ENCODE assay signal across 2 cellular contexts in genomic region chr1:44609412-44609767, GRCh38.
TF ChIP-seq lines count a peak whose summit lies in the region.

No MANE protein-coding gene starts in this region.

TF ChIP-seq in A549, 52 proteins besides CTCF, POLR2A, EP300 and RAD21 (continued from another document):
- TF ChIP-seq, protein P1, sequence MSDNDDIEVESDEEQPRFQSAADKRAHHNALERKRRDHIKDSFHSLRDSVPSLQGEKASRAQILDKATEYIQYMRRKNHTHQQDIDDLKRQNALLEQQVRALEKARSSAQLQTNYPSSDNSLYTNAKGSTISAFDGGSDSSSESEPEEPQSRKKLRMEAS (IDR thresholded peaks at IDR 0.05) = no peak
- no peak for TF ChIP-seq CBX2 (IDR thresholded peaks at IDR 0.05; ENCODE audit: borderline replicate concordance, low read depth)
TF ChIP-seq in A549: peak in this region for 0.

TF ChIP-seq in GM23338, 12 proteins besides CTCF, POLR2A, EP300 and RAD21 (continued from another document):
- TF ChIP-seq, protein P2, sequence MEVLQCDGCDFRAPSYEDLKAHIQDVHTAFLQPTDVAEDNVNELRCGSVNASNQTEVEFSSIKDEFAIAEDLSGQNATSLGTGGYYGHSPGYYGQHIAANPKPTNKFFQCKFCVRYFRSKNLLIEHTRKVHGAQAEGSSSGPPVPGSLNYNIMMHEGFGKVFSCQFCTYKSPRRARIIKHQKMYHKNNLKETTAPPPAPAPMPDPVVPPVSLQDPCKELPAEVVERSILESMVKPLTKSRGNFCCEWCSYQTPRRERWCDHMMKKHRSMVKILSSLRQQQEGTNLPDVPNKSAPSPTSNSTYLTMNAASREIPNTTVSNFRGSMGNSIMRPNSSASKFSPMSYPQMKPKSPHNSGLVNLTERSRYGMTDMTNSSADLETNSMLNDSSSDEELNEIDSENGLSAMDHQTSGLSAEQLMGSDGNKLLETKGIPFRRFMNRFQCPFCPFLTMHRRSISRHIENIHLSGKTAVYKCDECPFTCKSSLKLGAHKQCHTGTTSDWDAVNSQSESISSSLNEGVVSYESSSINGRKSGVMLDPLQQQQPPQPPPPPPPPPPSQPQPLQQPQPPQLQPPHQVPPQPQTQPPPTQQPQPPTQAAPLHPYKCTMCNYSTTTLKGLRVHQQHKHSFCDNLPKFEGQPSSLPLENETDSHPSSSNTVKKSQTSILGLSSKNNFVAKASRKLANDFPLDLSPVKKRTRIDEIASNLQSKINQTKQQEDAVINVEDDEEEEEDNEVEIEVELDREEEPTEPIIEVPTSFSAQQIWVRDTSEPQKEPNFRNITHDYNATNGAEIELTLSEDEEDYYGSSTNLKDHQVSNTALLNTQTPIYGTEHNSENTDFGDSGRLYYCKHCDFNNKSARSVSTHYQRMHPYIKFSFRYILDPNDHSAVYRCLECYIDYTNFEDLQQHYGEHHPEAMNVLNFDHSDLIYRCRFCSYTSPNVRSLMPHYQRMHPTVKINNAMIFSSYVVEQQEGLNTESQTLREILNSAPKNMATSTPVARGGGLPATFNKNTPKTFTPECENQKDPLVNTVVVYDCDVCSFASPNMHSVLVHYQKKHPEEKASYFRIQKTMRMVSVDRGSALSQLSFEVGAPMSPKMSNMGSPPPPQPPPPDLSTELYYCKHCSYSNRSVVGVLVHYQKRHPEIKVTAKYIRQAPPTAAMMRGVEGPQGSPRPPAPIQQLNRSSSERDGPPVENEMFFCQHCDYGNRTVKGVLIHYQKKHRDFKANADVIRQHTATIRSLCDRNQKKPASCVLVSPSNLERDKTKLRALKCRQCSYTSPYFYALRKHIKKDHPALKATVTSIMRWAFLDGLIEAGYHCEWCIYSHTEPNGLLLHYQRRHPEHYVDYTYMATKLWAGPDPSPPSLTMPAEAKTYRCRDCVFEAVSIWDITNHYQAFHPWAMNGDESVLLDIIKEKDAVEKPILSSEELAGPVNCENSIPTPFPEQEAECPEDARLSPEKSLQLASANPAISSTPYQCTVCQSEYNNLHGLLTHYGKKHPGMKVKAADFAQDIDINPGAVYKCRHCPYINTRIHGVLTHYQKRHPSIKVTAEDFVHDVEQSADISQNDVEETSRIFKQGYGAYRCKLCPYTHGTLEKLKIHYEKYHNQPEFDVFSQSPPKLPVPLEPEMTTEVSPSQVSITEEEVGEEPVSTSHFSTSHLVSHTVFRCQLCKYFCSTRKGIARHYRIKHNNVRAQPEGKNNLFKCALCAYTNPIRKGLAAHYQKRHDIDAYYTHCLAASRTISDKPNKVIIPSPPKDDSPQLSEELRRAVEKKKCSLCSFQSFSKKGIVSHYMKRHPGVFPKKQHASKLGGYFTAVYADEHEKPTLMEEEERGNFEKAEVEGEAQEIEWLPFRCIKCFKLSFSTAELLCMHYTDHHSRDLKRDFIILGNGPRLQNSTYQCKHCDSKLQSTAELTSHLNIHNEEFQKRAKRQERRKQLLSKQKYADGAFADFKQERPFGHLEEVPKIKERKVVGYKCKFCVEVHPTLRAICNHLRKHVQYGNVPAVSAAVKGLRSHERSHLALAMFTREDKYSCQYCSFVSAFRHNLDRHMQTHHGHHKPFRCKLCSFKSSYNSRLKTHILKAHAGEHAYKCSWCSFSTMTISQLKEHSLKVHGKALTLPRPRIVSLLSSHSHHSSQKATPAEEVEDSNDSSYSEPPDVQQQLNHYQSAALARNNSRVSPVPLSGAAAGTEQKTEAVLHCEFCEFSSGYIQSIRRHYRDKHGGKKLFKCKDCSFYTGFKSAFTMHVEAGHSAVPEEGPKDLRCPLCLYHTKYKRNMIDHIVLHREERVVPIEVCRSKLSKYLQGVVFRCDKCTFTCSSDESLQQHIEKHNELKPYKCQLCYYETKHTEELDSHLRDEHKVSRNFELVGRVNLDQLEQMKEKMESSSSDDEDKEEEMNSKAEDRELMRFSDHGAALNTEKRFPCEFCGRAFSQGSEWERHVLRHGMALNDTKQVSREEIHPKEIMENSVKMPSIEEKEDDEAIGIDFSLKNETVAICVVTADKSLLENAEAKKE (CRISPR knock-in tag; IDR thresholded peaks at IDR 0.05) = no peak
- TF ChIP-seq, protein P3, sequence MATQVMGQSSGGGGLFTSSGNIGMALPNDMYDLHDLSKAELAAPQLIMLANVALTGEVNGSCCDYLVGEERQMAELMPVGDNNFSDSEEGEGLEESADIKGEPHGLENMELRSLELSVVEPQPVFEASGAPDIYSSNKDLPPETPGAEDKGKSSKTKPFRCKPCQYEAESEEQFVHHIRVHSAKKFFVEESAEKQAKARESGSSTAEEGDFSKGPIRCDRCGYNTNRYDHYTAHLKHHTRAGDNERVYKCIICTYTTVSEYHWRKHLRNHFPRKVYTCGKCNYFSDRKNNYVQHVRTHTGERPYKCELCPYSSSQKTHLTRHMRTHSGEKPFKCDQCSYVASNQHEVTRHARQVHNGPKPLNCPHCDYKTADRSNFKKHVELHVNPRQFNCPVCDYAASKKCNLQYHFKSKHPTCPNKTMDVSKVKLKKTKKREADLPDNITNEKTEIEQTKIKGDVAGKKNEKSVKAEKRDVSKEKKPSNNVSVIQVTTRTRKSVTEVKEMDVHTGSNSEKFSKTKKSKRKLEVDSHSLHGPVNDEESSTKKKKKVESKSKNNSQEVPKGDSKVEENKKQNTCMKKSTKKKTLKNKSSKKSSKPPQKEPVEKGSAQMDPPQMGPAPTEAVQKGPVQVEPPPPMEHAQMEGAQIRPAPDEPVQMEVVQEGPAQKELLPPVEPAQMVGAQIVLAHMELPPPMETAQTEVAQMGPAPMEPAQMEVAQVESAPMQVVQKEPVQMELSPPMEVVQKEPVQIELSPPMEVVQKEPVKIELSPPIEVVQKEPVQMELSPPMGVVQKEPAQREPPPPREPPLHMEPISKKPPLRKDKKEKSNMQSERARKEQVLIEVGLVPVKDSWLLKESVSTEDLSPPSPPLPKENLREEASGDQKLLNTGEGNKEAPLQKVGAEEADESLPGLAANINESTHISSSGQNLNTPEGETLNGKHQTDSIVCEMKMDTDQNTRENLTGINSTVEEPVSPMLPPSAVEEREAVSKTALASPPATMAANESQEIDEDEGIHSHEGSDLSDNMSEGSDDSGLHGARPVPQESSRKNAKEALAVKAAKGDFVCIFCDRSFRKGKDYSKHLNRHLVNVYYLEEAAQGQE (IDR thresholded peaks at IDR 0.05; ENCODE audit: unreplicated experiment) = no peak
- TF ChIP-seq, protein P4, sequence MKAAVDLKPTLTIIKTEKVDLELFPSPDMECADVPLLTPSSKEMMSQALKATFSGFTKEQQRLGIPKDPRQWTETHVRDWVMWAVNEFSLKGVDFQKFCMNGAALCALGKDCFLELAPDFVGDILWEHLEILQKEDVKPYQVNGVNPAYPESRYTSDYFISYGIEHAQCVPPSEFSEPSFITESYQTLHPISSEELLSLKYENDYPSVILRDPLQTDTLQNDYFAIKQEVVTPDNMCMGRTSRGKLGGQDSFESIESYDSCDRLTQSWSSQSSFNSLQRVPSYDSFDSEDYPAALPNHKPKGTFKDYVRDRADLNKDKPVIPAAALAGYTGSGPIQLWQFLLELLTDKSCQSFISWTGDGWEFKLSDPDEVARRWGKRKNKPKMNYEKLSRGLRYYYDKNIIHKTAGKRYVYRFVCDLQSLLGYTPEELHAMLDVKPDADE (IDR thresholded peaks at IDR 0.05) = no peak
